8 cellular contexts compared by ENCODE assay signal in the genomic region with DNA sequence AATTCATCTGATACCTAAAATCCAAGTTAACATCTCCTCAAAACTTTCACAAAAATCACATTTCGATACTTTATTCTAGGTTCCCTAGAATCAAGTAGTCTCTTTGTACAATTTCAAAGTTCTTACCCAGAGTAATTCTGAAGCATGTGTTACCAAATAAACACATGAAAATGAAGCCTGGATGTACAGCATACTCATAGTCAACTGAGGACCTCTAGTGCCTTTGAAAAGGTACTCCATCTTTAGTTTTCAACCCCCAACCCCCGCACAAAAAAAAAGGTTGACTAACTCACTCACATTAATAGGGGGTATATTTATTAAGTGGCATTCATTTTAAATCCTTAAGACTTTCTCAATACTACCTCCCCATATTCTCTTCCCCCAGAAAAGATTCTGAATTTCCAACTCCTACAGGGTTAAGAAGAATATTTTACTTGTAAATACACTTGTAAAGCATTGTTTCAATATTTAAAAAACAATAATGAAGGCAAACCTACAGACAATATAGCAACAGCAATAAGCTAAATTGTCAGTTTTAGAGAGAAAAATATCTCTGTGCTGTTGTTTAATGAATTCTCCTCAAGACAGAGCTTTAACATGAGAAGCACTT. TPM values are rescaled to one million over a fixed set of nuclear protein-coding genes. Genes with fewer than 3 reads are reported as not detected.
DNase-seq lines count a peak whose midpoint lies in the region; ATAC-seq and TF ChIP-seq lines count a peak whose summit lies in the region.

No MANE protein-coding gene starts in this region.

- peak overlapping the region; percentile 5 to 49 for H3K27ac Mint-ChIP-seq in effector memory CD8-positive, alpha-beta T cell

- H3K4me1 Mint-ChIP-seq in effector memory CD8-positive, alpha-beta T cell (ENCODE audit: low read depth in 2 of 2) = peaks cover 7 to 28% of the 10 kb centered on the region in 2 donors

- peaks cover 3% of the 10 kb centered on the region for H3K36me3 Mint-ChIP-seq in effector memory CD8-positive, alpha-beta T cell (ENCODE audit: insufficient read depth)

- H3K9me3 Mint-ChIP-seq in effector memory CD8-positive, alpha-beta T cell = no peaks in the 10 kb centered on the region

- no peak overlapping the region for H3K4me3 Mint-ChIP-seq in effector memory CD8-positive, alpha-beta T cell

- peak; percentile 69 for TF ChIP-seq RAD21 in Ishikawa (IDR thresholded peaks at IDR 0.05; ENCODE audit: low read depth)

- peak; percentile 90 for ATAC-seq in GM21619 (IDR thresholded peaks at IDR 0.05; ENCODE audit: unreplicated experiment)
- ATAC-seq in effector memory CD8-positive, alpha-beta T cell (replicated peaks) = peak; percentile 87

- H3K27me3 Mint-ChIP-seq in effector memory CD8-positive, alpha-beta T cell = no peaks in the 10 kb centered on the region

- no peak for TF ChIP-seq EP300 in Ishikawa (IDR thresholded peaks at IDR 0.05; ENCODE audit: borderline replicate concordance)

- peak; percentile 5 for DNase-seq in activated CD4-positive, CD25-positive, alpha-beta regulatory T cell treated with anti-CD3 and anti-CD28 coated beads, Interleukin-2, amount 50 U/mL, for 16 hours (ENCODE audit: low read depth, low spot score)
- DNase-seq in activated CD4-positive, CD25-positive, alpha-beta regulatory T cell treated with anti-CD3 and anti-CD28 coated beads, Interleukin-2, amount 50 U/mL, for 72 hours = no peak
- DNase-seq in RPMI7951 (ENCODE audit: low read depth) = peak; percentile 49
- DNase-seq in effector memory CD8-positive, alpha-beta T cell = peak; percentile 10 to 26 (median 11)
- peak; percentile 50 for DNase-seq in midbrain (lab: John Stamatoyannopoulos, UW)
- DNase-seq in GM19238 (ENCODE audit: insufficient read length, low spot score) = no peak

TF ChIP-seq in Ishikawa, 13 proteins besides CTCF, POLR2A, EP300 and RAD21:
- TF ChIP-seq FOXM1 (IDR thresholded peaks at IDR 0.05; ENCODE audit: borderline replicate concordance, low read depth) = no peak
- no peak for TF ChIP-seq NFIC (IDR thresholded peaks at IDR 0.05)
- TF ChIP-seq EGR1 (IDR thresholded peaks at IDR 0.05) = no peak
- TF ChIP-seq MAX (IDR thresholded peaks at IDR 0.05) = no peak
- no peak for TF ChIP-seq TAF1 (IDR thresholded peaks at IDR 0.05; ENCODE audit: low read depth)
- TF ChIP-seq, protein P1, sequence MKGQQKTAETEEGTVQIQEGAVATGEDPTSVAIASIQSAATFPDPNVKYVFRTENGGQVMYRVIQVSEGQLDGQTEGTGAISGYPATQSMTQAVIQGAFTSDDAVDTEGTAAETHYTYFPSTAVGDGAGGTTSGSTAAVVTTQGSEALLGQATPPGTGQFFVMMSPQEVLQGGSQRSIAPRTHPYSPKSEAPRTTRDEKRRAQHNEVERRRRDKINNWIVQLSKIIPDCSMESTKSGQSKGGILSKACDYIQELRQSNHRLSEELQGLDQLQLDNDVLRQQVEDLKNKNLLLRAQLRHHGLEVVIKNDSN (IDR thresholded peaks at IDR 0.05) = no peak
- TF ChIP-seq CREB1 (IDR thresholded peaks at IDR 0.05; ENCODE audit: low read depth) = no peak
- TF ChIP-seq TCF12 (IDR thresholded peaks at IDR 0.05; ENCODE audit: low read depth) = no peak
- TF ChIP-seq ZBTB7A (IDR thresholded peaks at IDR 0.05; ENCODE audit: low read depth) = no peak
- no peak for TF ChIP-seq CEBPB (IDR thresholded peaks at IDR 0.05)
- TF ChIP-seq, protein P2, sequence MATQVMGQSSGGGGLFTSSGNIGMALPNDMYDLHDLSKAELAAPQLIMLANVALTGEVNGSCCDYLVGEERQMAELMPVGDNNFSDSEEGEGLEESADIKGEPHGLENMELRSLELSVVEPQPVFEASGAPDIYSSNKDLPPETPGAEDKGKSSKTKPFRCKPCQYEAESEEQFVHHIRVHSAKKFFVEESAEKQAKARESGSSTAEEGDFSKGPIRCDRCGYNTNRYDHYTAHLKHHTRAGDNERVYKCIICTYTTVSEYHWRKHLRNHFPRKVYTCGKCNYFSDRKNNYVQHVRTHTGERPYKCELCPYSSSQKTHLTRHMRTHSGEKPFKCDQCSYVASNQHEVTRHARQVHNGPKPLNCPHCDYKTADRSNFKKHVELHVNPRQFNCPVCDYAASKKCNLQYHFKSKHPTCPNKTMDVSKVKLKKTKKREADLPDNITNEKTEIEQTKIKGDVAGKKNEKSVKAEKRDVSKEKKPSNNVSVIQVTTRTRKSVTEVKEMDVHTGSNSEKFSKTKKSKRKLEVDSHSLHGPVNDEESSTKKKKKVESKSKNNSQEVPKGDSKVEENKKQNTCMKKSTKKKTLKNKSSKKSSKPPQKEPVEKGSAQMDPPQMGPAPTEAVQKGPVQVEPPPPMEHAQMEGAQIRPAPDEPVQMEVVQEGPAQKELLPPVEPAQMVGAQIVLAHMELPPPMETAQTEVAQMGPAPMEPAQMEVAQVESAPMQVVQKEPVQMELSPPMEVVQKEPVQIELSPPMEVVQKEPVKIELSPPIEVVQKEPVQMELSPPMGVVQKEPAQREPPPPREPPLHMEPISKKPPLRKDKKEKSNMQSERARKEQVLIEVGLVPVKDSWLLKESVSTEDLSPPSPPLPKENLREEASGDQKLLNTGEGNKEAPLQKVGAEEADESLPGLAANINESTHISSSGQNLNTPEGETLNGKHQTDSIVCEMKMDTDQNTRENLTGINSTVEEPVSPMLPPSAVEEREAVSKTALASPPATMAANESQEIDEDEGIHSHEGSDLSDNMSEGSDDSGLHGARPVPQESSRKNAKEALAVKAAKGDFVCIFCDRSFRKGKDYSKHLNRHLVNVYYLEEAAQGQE (IDR thresholded peaks at IDR 0.05; ENCODE audit: low read depth) = no peak
- no peak for TF ChIP-seq TEAD4 (IDR thresholded peaks at IDR 0.05)

RNA-seq across cellular contexts. Expression of gene PLN, which starts 3.1 kb away (rescaled TPM):
- not detected in 2 replicates for total RNA-seq in RPMI7951 (2014; rRNA removed; shearing (Covaris generic))

Comparison
In these comparisons a context has a peak if more than half of its experiments do, and no peak if none do; other contexts are left out.
1. DNase-seq: peak in activated CD4-positive, CD25-positive, alpha-beta regulatory T cell treated with anti-CD3 and anti-CD28 coated beads, Interleukin-2, amount 50 U/mL, for 16 hours (single experiment), RPMI7951 (single experiment), effector memory CD8-positive, alpha-beta T cell (3 of 3) and midbrain (single experiment); none in activated CD4-positive, CD25-positive, alpha-beta regulatory T cell treated with anti-CD3 and anti-CD28 coated beads, Interleukin-2, amount 50 U/mL, for 72 hours (single experiment) and GM19238 (single experiment).